In genomic region chr11:46521947-46522681, GRCh38 we compare ENCODE assay signal across 9 cellular contexts.
DNase-seq lines count a peak whose midpoint lies in the region; ATAC-seq and TF ChIP-seq lines count a peak whose summit lies in the region.
"Had no signal": no experiment of that assay in that cellular context is flagged by ENCODE, and none has a peak within 500 bp of the region (broad histone marks: within the 10 kb centered on the region; RNA-seq: fewer than 3 reads in every experiment).

No MANE protein-coding gene starts in this region.

- POLR2A ChIA-PET in SK-N-SH (lab: Yijun Ruan, JAX) (no interaction called here), RWPE1 (lab: Yijun Ruan, JAX; ENCODE audit: low non-redundant PET) (no interaction called here)

- no peak for TF ChIP-seq EP300 in SK-N-SH (IDR thresholded peaks at IDR 0.05; ENCODE audit: borderline replicate concordance in 1 of 2, low read depth in 1 of 2, low read length in 1 of 2)

- in situ Hi-C loops in ACHN (cut with HindIII; ENCODE audit: low pct_ligation_motif_present, low pct_unique_long_range_greater_than_20kb, low sequenced_read_pairs) (no loop called here), GM23248 (cut with MboI) (no loop called here)

- H3K9me2 ChIP-seq in GM23248 (ENCODE audit: insufficient read depth) (no peaks in the 10 kb centered on the region), SK-N-SH (no peaks in the 10 kb centered on the region)

- peak; percentile 68 for DNase-seq in ACHN
- DNase-seq in GM23248 = peak; percentile 36
- no peak for DNase-seq in SK-N-SH
- DNase-seq in left ventricle myocardium inferior = no peak
- no peak for DNase-seq in middle frontal gyrus (ENCODE audit: extremely low spot score, low spot score)
- no peak for DNase-seq in RWPE1 (ENCODE audit: low spot score)

- H3F3A ChIP-seq in GM23248 (ENCODE audit: insufficient read depth) = 0 out of 2 replicates have a peak, but pooled peaks cover 3% of the 10 kb centered on the region
- H3F3A ChIP-seq in SK-N-SH (replicated peaks; ENCODE audit: insufficient read depth) = peaks cover 17% of the 10 kb centered on the region

- H3K4me1 ChIP-seq in GM23248 (ENCODE audit: insufficient read depth) (peaks cover 13% of the 10 kb centered on the region), SK-N-SH (ENCODE audit: control insufficient read depth in 1 of 2, insufficient read depth in 2 of 2, low read depth in 1 of 2, low read length in 1 of 2) (peaks cover 6 to 40% of the 10 kb centered on the region in 2 experiments; a peak in 3 of 4 replicates), left ventricle myocardium inferior (peaks cover 56% of the 10 kb centered on the region)
- H3K4me1 ChIP-seq: parathyroid adenoma had no signal

- H3K9ac ChIP-seq in GM23248 (no peak overlapping the region), SK-N-SH (no peak overlapping the region)
- H3K9ac ChIP-seq: parathyroid adenoma had no signal

- no peak overlapping the region for H3K27ac ChIP-seq in GM23248
- no peak overlapping the region for H3K27ac ChIP-seq in SK-N-SH (ENCODE audit: low read depth in 2 of 2, low read length in 1 of 2)
- H3K27ac ChIP-seq in left ventricle myocardium inferior (replicated peaks) = no peak overlapping the region
- no peak overlapping the region for H3K27ac ChIP-seq in RWPE1
- H3K27ac ChIP-seq: parathyroid adenoma had no signal

- intact Hi-C loops in left ventricle myocardium inferior (cut with micrococcal nuclease) = no loop called here

- no peak for ATAC-seq in HG02981 (IDR thresholded peaks at IDR 0.05; ENCODE audit: unreplicated experiment)
- no peak for ATAC-seq in HG03520 (IDR thresholded peaks at IDR 0.05; ENCODE audit: unreplicated experiment)

- H3K4me3 ChIP-seq in GM23248 (no peak overlapping the region), SK-N-SH (ENCODE audit: low read depth in 2 of 2, low read length in 1 of 2) (no peak overlapping the region), left ventricle myocardium inferior (no peak overlapping the region)

- WGBS in GM23248 (ENCODE audit: low coverage in 1 of 2, low lambda C conversion rate in 2 of 2, missing lambda C conversion rate in 2 of 2), 2 experiments = 89 to 94% methylated on average over 4 of the region's 4 CpGs
- 88% methylated on average over 4 of the region's 4 CpGs for WGBS in SK-N-SH (ENCODE audit: low lambda C conversion rate)

- H4K20me1 ChIP-seq in GM23248 (ENCODE audit: insufficient read depth) (peaks cover 16% of the 10 kb centered on the region; the same call in 1 of the 2 replicates), SK-N-SH (ENCODE audit: insufficient read depth) (peaks cover 57% of the 10 kb centered on the region)

- H3K27me3 ChIP-seq in GM23248 (replicated peaks; ENCODE audit: insufficient read depth) (no peaks in the 10 kb centered on the region), SK-N-SH (ENCODE audit: insufficient read depth) (no peaks in the 10 kb centered on the region), left ventricle myocardium inferior (ENCODE audit: low read depth) (no peaks in the 10 kb centered on the region)

- H3K79me2 ChIP-seq in GM23248 (ENCODE audit: insufficient read depth) = peaks cover 98% of the 10 kb centered on the region
- H3K79me2 ChIP-seq in SK-N-SH (ENCODE audit: insufficient read depth) = peaks cover 90% of the 10 kb centered on the region

- peak; percentile 48 for TF ChIP-seq CTCF in SK-N-SH (IDR thresholded peaks at IDR 0.05)
- TF ChIP-seq CTCF in left ventricle myocardium inferior (IDR thresholded peaks at IDR 0.05; ENCODE audit: borderline replicate concordance) = peak; percentile 27
- TF ChIP-seq CTCF in RWPE1 (conservative IDR thresholded peaks at IDR 0.05; ENCODE audit: low read depth) = no peak

- H3K9me3 ChIP-seq in GM23248 (ENCODE audit: low read depth) = no peaks in the 10 kb centered on the region
- no peaks in the 10 kb centered on the region for H3K9me3 ChIP-seq in SK-N-SH
- peaks cover 13% of the 10 kb centered on the region for H3K9me3 ChIP-seq in left ventricle myocardium inferior (replicated peaks)

- no peak overlapping the region for H3K4me2 ChIP-seq in GM23248 (ENCODE audit: unreplicated experiment)
- H3K4me2 ChIP-seq in SK-N-SH = no peak overlapping the region

- H3K36me3 ChIP-seq in GM23248 (ENCODE audit: low read depth) (no peaks in the 10 kb centered on the region), SK-N-SH (replicated peaks in 1 of 2; ENCODE audit: control insufficient read depth in 1 of 2, insufficient read depth in 2 of 2, low read length in 1 of 2) (peaks cover 0 to 5% of the 10 kb centered on the region in 2 experiments), left ventricle myocardium inferior (no peaks in the 10 kb centered on the region)

- CTCF ChIA-PET in SK-N-SH (lab: Yijun Ruan, JAX) (interaction anchor here (1.2 to 1.7 kb wide), 3 partner anchors 32 to 139 kb away, joined by 4 to 10 read pairs (median 9); no protein-coding TSS in a partner anchor), RWPE1 (lab: Yijun Ruan, JAX) (interaction anchor here (0.7 to 1.0 kb wide), 2 partner anchors 32 to 189 kb away, joined by 3 read pairs; no protein-coding TSS in a partner anchor)

- no peak overlapping the region for H2AFZ ChIP-seq in GM23248
- no peak overlapping the region for H2AFZ ChIP-seq in SK-N-SH (ENCODE audit: low read depth)
- H2AFZ ChIP-seq: parathyroid adenoma had no signal

- peak; percentile 38 for TF ChIP-seq RAD21 in SK-N-SH (IDR thresholded peaks at IDR 0.05; ENCODE audit: low read length)

TF ChIP-seq in SK-N-SH, 30 proteins besides CTCF, POLR2A, EP300 and RAD21:
- TF ChIP-seq USF1 (IDR thresholded peaks at IDR 0.05; ENCODE audit: borderline replicate concordance, low read depth) = no peak
- peak; percentile 24; the same call in 1 of the 2 replicates for TF ChIP-seq JUND (IDR thresholded peaks at IDR 0.05)
- TF ChIP-seq FOSL2 (IDR thresholded peaks at IDR 0.05; ENCODE audit: borderline replicate concordance, low read depth) = peak; percentile 32; the same call in 1 of the 2 replicates

Comparison
In these comparisons a context has a peak if more than half of its experiments do, and no peak if none do; other contexts are left out.
1. DNase-seq: peak in ACHN (single experiment) and GM23248 (single experiment); none in SK-N-SH (single experiment), left ventricle myocardium inferior (single experiment), middle frontal gyrus (single experiment) and RWPE1 (single experiment).